ENCODE assay signal across 18 cellular contexts in genomic region chr3:52099006-52099405, GRCh38. TPM values are rescaled to one million over a fixed set of nuclear protein-coding genes. Genes with fewer than 3 reads are reported as not detected.
A peak's percentile ranks its signal among the peaks of the same experiment; 100 is the strongest.
DNase-seq lines count a peak whose midpoint lies in the region; ATAC-seq and TF ChIP-seq lines count a peak whose summit lies in the region.
"Had no signal": no experiment of that assay in that cellular context is flagged by ENCODE, and none has a peak within 500 bp of the region (broad histone marks: within the 10 kb centered on the region; RNA-seq: fewer than 3 reads in every experiment).

No MANE protein-coding gene starts in this region.

- H3K36me3 ChIP-seq in aorta (ENCODE audit: control insufficient read depth in 1 of 2, insufficient read depth in 2 of 2, low read length in 1 of 2): no peaks in the 10 kb centered on the region
- H3K36me3 ChIP-seq: vagina had no signal

- peak overlapping the region; percentile 6 for H3K27ac ChIP-seq in epithelial cell of prostate
- no peak overlapping the region for H3K27ac ChIP-seq in aorta (ENCODE audit: low read depth in 1 of 2, low read length in 2 of 2)
- H3K27ac ChIP-seq: vagina had no signal

- no peak overlapping the region for H3K4me3 ChIP-seq in aorta (ENCODE audit: low read length in 2 of 2)
- H3K4me3 ChIP-seq: vagina had no signal

- no peak for TF ChIP-seq CTCF in natural killer cell (IDR thresholded peaks at IDR 0.05)

- DNase-seq in natural killer cell treated with Interleukin-12 subunit alpha and Interleukin-12 subunit beta and Interleukin-15 and Interleukin-18, amount 100 ng/mL, for 72 hours (ENCODE audit: low spot score): peak; percentile 12
- DNase-seq in natural killer cell (no peak), epithelial cell of prostate (ENCODE audit: low read depth, low spot score) (peak; percentile 10), left lobe of liver (ENCODE audit: low spot score) (no peak), aorta (peak; percentile 39 to 44), NAMALWA (ENCODE audit: low spot score) (no peak), cortex of kidney (lab: John Stamatoyannopoulos, UW) (no peak)
- DNase-seq in activated CD8-positive, alpha-beta memory T cell treated with anti-CD3 and anti-CD28 coated beads, Interleukin-2, amount 50 U/mL, for 4 hours: no peak
- DNase-seq: ACHN; activated CD8-positive, alpha-beta T cell treated with anti-CD3 and anti-CD28 coated beads, Interleukin-2, amount 10 ng/mL, durations not matched to agents 7 days and 5 days; activated T-cell treated with anti-CD3 and anti-CD28 coated beads, Interleukin-2, amount 50 U/mL, for 72 hours; CD4-positive, alpha-beta memory T cell; DMS79 treated with DMSO at 0.1 percent for 48 hours; midbrain; NCI-H1417; NCI-H2171; SHP77 had no signal

- H3K4me1 Mint-ChIP-seq in natural killer cell treated with Interleukin-12 subunit alpha and Interleukin-12 subunit beta and Interleukin-15 and Interleukin-18, amount 100 ng/mL, for 72 hours (ENCODE audit: low read depth in 2 of 2): peaks cover 12 to 20% of the 10 kb centered on the region in 2 donors
- peaks cover 20 to 29% of the 10 kb centered on the region in 2 donors for H3K4me1 Mint-ChIP-seq in natural killer cell
- H3K4me1 Mint-ChIP-seq: CD4-positive, alpha-beta memory T cell had no signal

- H3K4me1 ChIP-seq in aorta (ENCODE audit: control insufficient read depth in 1 of 2, insufficient read depth in 2 of 2, low read length in 2 of 2): no peaks in the 10 kb centered on the region
- H3K4me1 ChIP-seq: vagina had no signal

- WGBS in aorta, 2 donors: 81 to 87% methylated on average over 3 of the region's 3 CpGs

- H3K27ac Mint-ChIP-seq in natural killer cell treated with Interleukin-12 subunit alpha and Interleukin-12 subunit beta and Interleukin-15 and Interleukin-18, amount 100 ng/mL, for 72 hours: peak overlapping the region in 1 of 2 donors; percentile 64
- no peak overlapping the region for H3K27ac Mint-ChIP-seq in natural killer cell
- H3K27ac Mint-ChIP-seq: activated CD8-positive, alpha-beta T cell treated with anti-CD3 and anti-CD28 coated beads, Interleukin-2, amount 10 ng/mL, durations not matched to agents 7 days and 5 days; activated T-cell treated with anti-CD3 and anti-CD28 coated beads, Interleukin-2, amount 50 U/mL, for 72 hours had no signal

- H3K9me3 ChIP-seq in aorta (ENCODE audit: control insufficient read depth, low read length): no peaks in the 10 kb centered on the region
- H3K9me3 ChIP-seq: vagina had no signal

- H3K27me3 Mint-ChIP-seq in natural killer cell treated with Interleukin-12 subunit alpha and Interleukin-12 subunit beta and Interleukin-15 and Interleukin-18, amount 100 ng/mL, for 72 hours: no peaks in the 10 kb centered on the region
- no peaks in the 10 kb centered on the region for H3K27me3 Mint-ChIP-seq in natural killer cell (ENCODE audit: low read depth in 2 of 2)
- H3K27me3 Mint-ChIP-seq: CD4-positive, alpha-beta memory T cell had no signal

- H3K36me3 Mint-ChIP-seq in natural killer cell treated with Interleukin-12 subunit alpha and Interleukin-12 subunit beta and Interleukin-15 and Interleukin-18, amount 100 ng/mL, for 72 hours: peaks cover 18% of the 10 kb centered on the region
- no peaks in the 10 kb centered on the region for H3K36me3 Mint-ChIP-seq in natural killer cell

- no peaks in the 10 kb centered on the region for H3K9me3 Mint-ChIP-seq in natural killer cell treated with Interleukin-12 subunit alpha and Interleukin-12 subunit beta and Interleukin-15 and Interleukin-18, amount 100 ng/mL, for 72 hours
- H3K9me3 Mint-ChIP-seq in natural killer cell: peaks cover 0 to 2% of the 10 kb centered on the region in 2 donors

- ATAC-seq in natural killer cell treated with Interleukin-12 subunit alpha and Interleukin-12 subunit beta and Interleukin-15 and Interleukin-18, amount 100 ng/mL, for 72 hours: no peak
- no peak for ATAC-seq in natural killer cell
- ATAC-seq in left lobe of liver: peak; percentile 40
- no peak for ATAC-seq in aorta (ENCODE audit: low FRiP score)
- ATAC-seq: activated CD8-positive, alpha-beta T cell treated with anti-CD3 and anti-CD28 coated beads, Interleukin-2, amount 10 ng/mL, durations not matched to agents 7 days and 5 days; activated T-cell treated with anti-CD3 and anti-CD28 coated beads, Interleukin-2, amount 50 U/mL, for 72 hours had no signal

- intact Hi-C loops in natural killer cell (cut with micrococcal nuclease) (no loop called here), aorta (cut with DNase I) (no loop called here)

- H3K4me3 Mint-ChIP-seq in natural killer cell treated with Interleukin-12 subunit alpha and Interleukin-12 subunit beta and Interleukin-15 and Interleukin-18, amount 100 ng/mL, for 72 hours: no peak overlapping the region
- no peak overlapping the region for H3K4me3 Mint-ChIP-seq in natural killer cell
- H3K4me3 Mint-ChIP-seq: activated CD8-positive, alpha-beta T cell treated with anti-CD3 and anti-CD28 coated beads, Interleukin-2, amount 10 ng/mL, durations not matched to agents 7 days and 5 days; activated T-cell treated with anti-CD3 and anti-CD28 coated beads, Interleukin-2, amount 50 U/mL, for 72 hours; CD4-positive, alpha-beta memory T cell had no signal

- no peaks in the 10 kb centered on the region for H3K27me3 ChIP-seq in aorta (ENCODE audit: control insufficient read depth in 1 of 2, insufficient read depth in 2 of 2, low read length in 1 of 2)
- H3K27me3 ChIP-seq: vagina had no signal

RNA-seq across cellular contexts. Expression of gene DUSP7, which starts 42.6 kb away (rescaled TPM):
- 10 to 100 TPM; 19.4 to 31.0 TPM for total RNA-seq in natural killer cell treated with Interleukin-12 subunit alpha and Interleukin-12 subunit beta and Interleukin-15 and Interleukin-18, amount 100 ng/mL, for 72 hours
- 10 to 100 TPM in 2 of 3 donors, 1 to 10 TPM in 1; 8.7 to 17.4 (median 11.6) TPM for total RNA-seq in natural killer cell
- total RNA-seq in left lobe of liver: 4.3 TPM
- total RNA-seq in aorta: 10 to 100 TPM; 36.8 to 54.1 TPM
- 10 to 100 TPM in 1 of 2 donors, 1 to 10 TPM in 1; 8.8 to 14.4 TPM for polyA plus RNA-seq in aorta

RNA-seq across cellular contexts. Expression of gene POC1A, which starts 55.2 kb away (rescaled TPM):
- total RNA-seq in natural killer cell treated with Interleukin-12 subunit alpha and Interleukin-12 subunit beta and Interleukin-15 and Interleukin-18, amount 100 ng/mL, for 72 hours: 10 to 100 TPM; 14.9 to 35.3 TPM
- 1 to 10 TPM; 1.3 to 2.6 (median 2.4) TPM for total RNA-seq in natural killer cell
- 2.1 TPM for total RNA-seq in left lobe of liver
- 1 to 10 TPM in 1 of 2 donors, under 1 TPM in 1; 0.91 to 2.1 TPM for total RNA-seq in aorta
- polyA plus RNA-seq in aorta: 1 to 10 TPM in 1 of 2 donors, under 1 TPM in 1; 0.38 to 1.6 TPM

Comparison
In these comparisons a context has a peak if more than half of its experiments do, and no peak if none do; other contexts are left out.
1. DNase-seq: peak in natural killer cell treated with Interleukin-12 subunit alpha and Interleukin-12 subunit beta and Interleukin-15 and Interleukin-18, amount 100 ng/mL, for 72 hours (single experiment), epithelial cell of prostate (single experiment) and aorta (2 of 2); none in natural killer cell (single experiment), left lobe of liver (single experiment), activated CD8-positive, alpha-beta memory T cell treated with anti-CD3 and anti-CD28 coated beads, Interleukin-2, amount 50 U/mL, for 4 hours (single experiment), NAMALWA (single experiment) and cortex of kidney (single experiment).